ENCODE assay signal across 13 cellular contexts in the genomic region with DNA sequence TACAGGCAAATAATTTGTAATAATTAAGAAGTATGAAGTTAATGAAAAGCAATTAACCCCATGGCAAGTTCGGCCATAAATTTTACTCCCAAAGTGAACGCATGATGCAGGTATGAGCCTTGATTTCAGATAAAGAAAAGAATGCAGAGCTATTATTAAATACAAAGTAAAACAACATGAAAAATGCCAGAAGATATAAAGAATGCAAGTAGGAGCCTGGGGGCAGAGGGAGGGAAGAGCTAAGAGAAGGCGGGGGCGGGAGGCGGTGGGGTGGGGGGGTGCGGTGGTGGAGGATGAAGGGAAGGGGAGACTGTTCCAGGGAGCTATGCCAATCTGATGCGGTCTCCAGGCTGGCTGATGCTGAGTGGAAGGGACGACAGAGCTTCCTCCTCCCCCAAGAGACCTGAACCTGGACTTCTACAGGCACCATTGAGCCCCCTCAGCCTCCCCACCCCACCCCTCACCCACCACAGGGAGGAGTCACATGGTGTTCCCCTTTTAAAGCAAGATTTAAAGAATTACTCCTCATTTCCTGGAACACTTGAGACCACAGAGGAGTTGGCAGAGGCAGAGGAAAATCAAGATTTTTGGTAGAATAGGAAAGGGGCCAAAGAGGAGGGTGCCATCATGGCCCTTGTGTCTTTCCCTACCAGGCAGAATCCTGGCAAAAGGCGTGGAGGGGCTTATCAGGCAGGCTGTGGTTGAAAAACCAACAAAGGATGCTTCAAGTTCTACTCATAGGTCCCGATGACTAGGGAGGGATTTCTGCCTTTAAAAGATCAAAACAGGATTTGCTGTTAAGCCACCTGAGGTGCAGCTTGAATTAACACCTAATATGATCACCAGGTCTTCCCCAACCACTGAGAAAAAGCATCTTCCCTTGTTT. TPM values are rescaled to one million over a fixed set of nuclear protein-coding genes. Genes with fewer than 3 reads are reported as not detected.
DNase-seq lines count a peak whose midpoint lies in the region; ATAC-seq, FAIRE-seq and TF ChIP-seq lines count a peak whose summit lies in the region.
"Had no signal": no experiment of that assay in that cellular context is flagged by ENCODE, and none has a peak within 500 bp of the region (broad histone marks: within the 10 kb centered on the region; RNA-seq: fewer than 3 reads in every experiment).

No MANE protein-coding gene starts in this region.

- H3K27me3 ChIP-seq in GM23248 (replicated peaks; ENCODE audit: insufficient read depth) (no peaks in the 10 kb centered on the region), foreskin keratinocyte (no peaks in the 10 kb centered on the region), subcutaneous abdominal adipose tissue (ENCODE audit: control insufficient read depth in 5 of 5, insufficient read depth in 4 of 5, low read length in 5 of 5) (no peaks in the 10 kb centered on the region)
- H3K27me3 ChIP-seq: Peyer's patch had no signal

- WGBS in GM23248 (ENCODE audit: low coverage in 1 of 2, low lambda C conversion rate in 2 of 2, missing lambda C conversion rate in 2 of 2), 2 experiments, result 25 to 33% methylated on average over 4 to 10 of the region's 10 CpGs

- H3K9ac ChIP-seq in GM23248 (peak overlapping the region; percentile 59), subcutaneous abdominal adipose tissue (ENCODE audit: low read length in 5 of 5) (no peak overlapping the region)
- H3K9ac ChIP-seq: KMS-11 had no signal

- in situ Hi-C loops in GM23248 (cut with MboI), result loop anchor here (25.0 kb wide), 1 partner anchor 270 kb away; no protein-coding TSS in a partner anchor

- H3K27ac ChIP-seq in GM23248 (peak overlapping the region; percentile 86), foreskin keratinocyte (peak overlapping the region; percentile 38), subcutaneous abdominal adipose tissue (ENCODE audit: low read depth, low read length) (peak overlapping the region; percentile 60)
- H3K27ac ChIP-seq: KMS-11 had no signal

- DNase-seq in GM23248, result peak; percentile 78
- peak; percentile 90 for DNase-seq in amniotic epithelial cell (ENCODE audit: low read depth)
- no peak for DNase-seq in foreskin keratinocyte
- no peak for DNase-seq in NK-92 treated with Interleukin-12 subunit alpha and Interleukin-12 subunit beta, amount 100 ng/mL, for 24 hours (lab: John Stamatoyannopoulos, UW)
- DNase-seq in H54 (ENCODE audit: insufficient read length, low spot score), result no peak
- DNase-seq: activated CD4-positive, alpha-beta T cell treated with anti-CD3 and anti-CD28 coated beads for 1 hour; activated effector memory CD4-positive, alpha-beta T cell treated with Interleukin-2 at 50 U/mL for 16 hours; left colon; Peyer's patch had no signal

- H2AFZ ChIP-seq in GM23248, result peak overlapping the region; percentile 62

- peak overlapping the region; percentile 59 for H3K4me2 ChIP-seq in GM23248 (ENCODE audit: unreplicated experiment)
- H3K4me2 ChIP-seq: KMS-11 had no signal

- H3K9me3 ChIP-seq in GM23248 (ENCODE audit: low read depth), result no peaks in the 10 kb centered on the region
- H3K9me3 ChIP-seq in subcutaneous abdominal adipose tissue (ENCODE audit: control insufficient read depth in 5 of 5, low read length in 5 of 5), result no peaks in the 10 kb centered on the region
- H3K9me3 ChIP-seq: Peyer's patch had no signal

- no peak for FAIRE-seq in H54 (lab: Jason Lieb, UNC)

- H3K9me2 ChIP-seq in GM23248 (ENCODE audit: insufficient read depth), result no peaks in the 10 kb centered on the region

- H3K4me1 ChIP-seq in GM23248 (ENCODE audit: insufficient read depth) (peaks cover 73% of the 10 kb centered on the region), foreskin keratinocyte (peaks cover 29% of the 10 kb centered on the region), subcutaneous abdominal adipose tissue (ENCODE audit: control insufficient read depth in 5 of 5, insufficient read depth in 5 of 5, low read length in 5 of 5) (peaks cover 4 to 48% (median 42%) of the 10 kb centered on the region in 5 donors)
- H3K4me1 ChIP-seq: Peyer's patch had no signal

- H3K4me3 ChIP-seq in GM23248 (no peak overlapping the region), subcutaneous abdominal adipose tissue (ENCODE audit: low read depth in 1 of 5, low read length in 5 of 5) (no peak overlapping the region)
- H3K4me3 ChIP-seq: Peyer's patch had no signal

- H3K79me2 ChIP-seq in GM23248 (ENCODE audit: insufficient read depth), result no peaks in the 10 kb centered on the region

- H4K20me1 ChIP-seq in GM23248 (ENCODE audit: insufficient read depth), result no peaks in the 10 kb centered on the region

- H3F3A ChIP-seq in GM23248 (ENCODE audit: insufficient read depth), result peaks cover 55% of the 10 kb centered on the region

- no peak for TF ChIP-seq POLR2A in H54 (IDR thresholded peaks at IDR 0.05; ENCODE audit: low read depth, low read length)

- H3K36me3 ChIP-seq in GM23248 (ENCODE audit: low read depth) (no peaks in the 10 kb centered on the region), subcutaneous abdominal adipose tissue (ENCODE audit: control insufficient read depth in 5 of 5, insufficient read depth in 5 of 5, low read length in 5 of 5) (no peaks in the 10 kb centered on the region)
- H3K36me3 ChIP-seq: Peyer's patch had no signal

- ATAC-seq in foreskin keratinocyte (no peak), GM19467 (IDR thresholded peaks at IDR 0.05; ENCODE audit: unreplicated experiment) (no peak), HG03139 (IDR thresholded peaks at IDR 0.05; ENCODE audit: unreplicated experiment) (no peak)
- ATAC-seq: left colon had no signal

- no peak for TF ChIP-seq CTCF in foreskin keratinocyte (conservative IDR thresholded peaks at IDR 0.05)

RNA-seq across cellular contexts. Expression of gene BPGM, which starts 45.4 kb away (rescaled TPM):
- total RNA-seq in GM23248 (2014; rRNA removed; shearing (Covaris generic)), result 33.3 and 37.4 TPM in 2 replicates
- polyA plus RNA-seq in GM23248 (2016; fragmentation: Nextera tagmentation; extraction: Ambion mirVana) (41.3 and 41.6 TPM in 2 replicates), foreskin keratinocyte (16.8 and 20.6 TPM in 2 replicates)
- 20.6 and 28.0 TPM in 2 replicates for total RNA-seq in foreskin keratinocyte

Comparison
In these comparisons a context has a peak if more than half of its experiments do, and no peak if none do; other contexts are left out.
1. DNase-seq: peak in GM23248 (single experiment) and amniotic epithelial cell (single experiment); none in foreskin keratinocyte (0 of 2), NK-92 treated with Interleukin-12 subunit alpha and Interleukin-12 subunit beta, amount 100 ng/mL, for 24 hours (single experiment) and H54 (single experiment).
2. Peak in every context shown above with its lines, with median percentiles within 50 percentile points of each other: H3K27ac ChIP-seq.